30 cellular contexts compared by ENCODE assay signal in the genomic region with DNA sequence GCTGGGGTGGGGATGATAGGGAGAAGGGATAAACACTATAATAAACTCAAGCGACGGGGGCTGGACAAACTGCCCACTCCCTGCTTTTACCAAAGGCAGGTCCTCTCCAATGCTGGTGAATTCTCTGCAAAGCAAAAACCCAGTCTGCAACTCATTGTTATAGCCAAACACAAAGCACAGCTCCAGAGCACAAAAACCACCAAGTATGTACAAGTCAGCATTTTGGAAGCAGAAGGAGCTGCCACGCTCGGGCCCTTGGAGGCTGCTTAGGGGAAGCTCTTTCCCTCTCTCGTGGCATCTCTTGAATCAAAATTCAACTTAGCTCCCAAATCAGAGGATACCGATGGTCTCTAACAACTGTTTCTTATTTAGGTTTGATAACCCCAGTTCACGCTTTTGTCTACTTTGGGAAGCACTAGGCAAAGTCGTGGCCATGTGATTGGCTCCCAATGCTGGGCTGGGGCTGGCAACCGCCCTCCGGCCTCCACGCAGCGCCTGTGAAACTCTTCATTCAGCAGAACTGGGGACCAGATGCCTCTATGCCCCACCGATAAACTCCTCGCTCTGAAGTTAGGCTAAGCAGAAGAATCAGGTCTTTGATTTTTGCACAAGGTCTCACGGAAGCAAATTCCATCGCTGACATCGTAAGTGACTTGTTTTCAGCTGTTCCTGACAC.
DNase-seq lines count a peak whose midpoint lies in the region; ATAC-seq, FAIRE-seq and TF ChIP-seq lines count a peak whose summit lies in the region.
"Had no signal": no experiment of that assay in that cellular context is flagged by ENCODE, and none has a peak within 500 bp of the region (broad histone marks: within the 10 kb centered on the region; RNA-seq: fewer than 3 reads in every experiment).

No MANE protein-coding gene starts in this region.

- peaks cover 5 to 17% (median 14%) of the 10 kb centered on the region in 4 experiments for H3K4me1 ChIP-seq in H1 (replicated peaks in 1 of 4; ENCODE audit: control insufficient read depth in 3 of 4, insufficient read depth in 4 of 4, low read length in 3 of 4)
- peaks cover 27% of the 10 kb centered on the region for H3K4me1 ChIP-seq in stomach smooth muscle (ENCODE audit: control insufficient read depth, insufficient read depth, low read length)
- no peaks in the 10 kb centered on the region for H3K4me1 ChIP-seq in HAP-1

- H3K56ac ChIP-seq in H1 (replicated peaks; ENCODE audit: insufficient read length, low read depth, low read length) = no peak overlapping the region

- H3K27me3 ChIP-seq in H1 (replicated peaks in 1 of 4; ENCODE audit: control insufficient read depth in 3 of 4, extremely low read depth in 1 of 4, insufficient read depth in 3 of 4, low read length in 3 of 4) (no peaks in the 10 kb centered on the region), stomach smooth muscle (ENCODE audit: control insufficient read depth in 1 of 2, insufficient read depth in 2 of 2, low read length in 2 of 2) (no peaks in the 10 kb centered on the region), HAP-1 (ENCODE audit: low read depth) (no peaks in the 10 kb centered on the region)
- H3K27me3 ChIP-seq: gastrocnemius medialis, upper lobe of right lung had no signal

- peaks cover 28% of the 10 kb centered on the region for H3K36me3 Mint-ChIP-seq in activated CD4-positive, alpha-beta T cell treated with anti-CD3 and anti-CD28 coated beads, Interleukin-2, amount 10 ng/mL, durations not matched to agents 7 days and 5 days (ENCODE audit: low read depth)
- peaks cover 24% of the 10 kb centered on the region for H3K36me3 Mint-ChIP-seq in activated CD4-positive, alpha-beta T cell treated with anti-CD3 and anti-CD28 coated beads, Interleukin-2, amount 10 ng/mL, durations not matched to agents 24 days and 14 days (ENCODE audit: low read depth)

- TF ChIP-seq CTCF in H1 (IDR thresholded peaks at IDR 0.05; ENCODE audit: control extremely low read depth in 1 of 3, insufficient read depth in 1 of 3, low read depth in 1 of 3, low read length in 3 of 3) = no peak

- H2BK12ac ChIP-seq in H1 (ENCODE audit: low read depth, low read length) = no peak overlapping the region

- no peak overlapping the region for H3K27ac ChIP-seq in H1 (ENCODE audit: low read depth, low read length)
- H3K27ac ChIP-seq in stomach smooth muscle (ENCODE audit: low read length) = peak overlapping the region; percentile 41
- H3K27ac ChIP-seq: 22Rv1, C4-2B, prostate gland, upper lobe of right lung had no signal

- peaks cover 8% of the 10 kb centered on the region for H3K4me1 Mint-ChIP-seq in activated CD4-positive, alpha-beta T cell treated with anti-CD3 and anti-CD28 coated beads, Interleukin-2, amount 10 ng/mL, durations not matched to agents 7 days and 5 days
- peaks cover 6% of the 10 kb centered on the region for H3K4me1 Mint-ChIP-seq in activated CD4-positive, alpha-beta T cell treated with anti-CD3 and anti-CD28 coated beads, Interleukin-2, amount 10 ng/mL, durations not matched to agents 24 days and 14 days

- DNase-seq in activated CD4-positive, alpha-beta T cell treated with anti-CD3 and anti-CD28 coated beads, Interleukin-2, amount 10 ng/mL, durations not matched to agents 7 days and 5 days = no peak
- no peak for DNase-seq in activated CD4-positive, alpha-beta T cell treated with anti-CD3 and anti-CD28 coated beads, Interleukin-2, amount 10 ng/mL, durations not matched to agents 24 days and 14 days
- DNase-seq in H1 (ENCODE audit: low read depth in 1 of 2, low spot score in 2 of 2) (no peak), medulla oblongata (ENCODE audit: extremely low spot score) (peak; percentile 45), COLO829 (ENCODE audit: low spot score) (no peak), HAP-1 (ENCODE audit: low spot score in 2 of 2) (no peak)
- DNase-seq: activated CD4-positive, alpha-beta T cell treated with anti-CD3 and anti-CD28 coated beads for 48 hours; activated gamma-delta T cell treated with Interleukin-2 at 50 U/mL for 16 hours; activated naive CD8-positive, alpha-beta T cell treated with anti-CD3 and anti-CD28 coated beads, Interleukin-2, amount 10 ng/mL, durations not matched to agents 7 days and 5 days; activated T-cell treated with anti-CD3 and anti-CD28 coated beads, Interleukin-2, amount 50 U/mL, for 1 hour; Calu3; caudate nucleus; DMS79; gastrocnemius medialis; GDM1; hippocampal formation; mammary epithelial cell; NCI-H1048; NCI-H1694 treated with DMSO at 0.1 percent for 48 hours; NCI-H446; T1000; upper lobe of right lung had no signal

- H3K9ac ChIP-seq in H1 (replicated peaks in 1 of 4; ENCODE audit: extremely low read depth in 1 of 4, low read depth in 3 of 4, low read length in 3 of 4) (no peak overlapping the region), stomach smooth muscle (ENCODE audit: low read length in 2 of 2) (peak overlapping the region in 1 of 2 donors; percentile 42)

- intact Hi-C loops in activated CD4-positive, alpha-beta T cell treated with anti-CD3 and anti-CD28 coated beads, Interleukin-2, amount 10 ng/mL, durations not matched to agents 24 days and 14 days (cut with micrococcal nuclease) = no loop called here

- no peak overlapping the region for H3K4me3 Mint-ChIP-seq in activated CD4-positive, alpha-beta T cell treated with anti-CD3 and anti-CD28 coated beads, Interleukin-2, amount 10 ng/mL, durations not matched to agents 7 days and 5 days
- H3K4me3 Mint-ChIP-seq in activated CD4-positive, alpha-beta T cell treated with anti-CD3 and anti-CD28 coated beads, Interleukin-2, amount 10 ng/mL, durations not matched to agents 24 days and 14 days = no peak overlapping the region
- H3K4me3 Mint-ChIP-seq: activated naive CD8-positive, alpha-beta T cell treated with anti-CD3 and anti-CD28 coated beads, Interleukin-2, amount 10 ng/mL, durations not matched to agents 7 days and 5 days; stimulated activated memory B cell treated with anti-CD40 and anti-IgM and Interleukin-4, amounts not matched to agents 10 μg/mL and 1 μg/mL and 100 μg/mL, for 72 hours had no signal

- H3K23ac ChIP-seq in H1 (ENCODE audit: insufficient read length) = no peak overlapping the region

- H2BK120ac ChIP-seq in H1 (replicated peaks; ENCODE audit: low read depth, low read length) = no peak overlapping the region

- H3K27ac Mint-ChIP-seq in activated CD4-positive, alpha-beta T cell treated with anti-CD3 and anti-CD28 coated beads, Interleukin-2, amount 10 ng/mL, durations not matched to agents 7 days and 5 days = peak overlapping the region; percentile 22
- no peak overlapping the region for H3K27ac Mint-ChIP-seq in activated CD4-positive, alpha-beta T cell treated with anti-CD3 and anti-CD28 coated beads, Interleukin-2, amount 10 ng/mL, durations not matched to agents 24 days and 14 days
- H3K27ac Mint-ChIP-seq: activated naive CD8-positive, alpha-beta T cell treated with anti-CD3 and anti-CD28 coated beads, Interleukin-2, amount 10 ng/mL, durations not matched to agents 7 days and 5 days; stimulated activated memory B cell treated with anti-CD40 and anti-IgM and Interleukin-4, amounts not matched to agents 10 μg/mL and 1 μg/mL and 100 μg/mL, for 72 hours had no signal

- peaks cover 10% of the 10 kb centered on the region for H3K79me1 ChIP-seq in H1 (ENCODE audit: low read depth, low read length)

- H4K20me1 ChIP-seq in H1 (replicated peaks in 1 of 2; ENCODE audit: control insufficient read depth in 1 of 2, insufficient read depth in 2 of 2, low read length in 2 of 2) = no peaks in the 10 kb centered on the region

- no peak overlapping the region for H4K8ac ChIP-seq in H1 (ENCODE audit: extremely low read depth, insufficient read depth, low read length)

- H3K36me3 ChIP-seq in H1 (ENCODE audit: control insufficient read depth in 2 of 4, insufficient read depth in 4 of 4, low read length in 3 of 4) = no peaks in the 10 kb centered on the region; a peak in 1 of 8 replicates
- peaks cover 0 to 4% of the 10 kb centered on the region in 2 donors for H3K36me3 ChIP-seq in stomach smooth muscle (ENCODE audit: control insufficient read depth in 2 of 2, insufficient read depth in 2 of 2, low read length in 2 of 2)
- H3K36me3 ChIP-seq in HAP-1 (replicated peaks) = no peaks in the 10 kb centered on the region
- H3K36me3 ChIP-seq: gastrocnemius medialis, prostate gland, upper lobe of right lung had no signal

- H2AK5ac ChIP-seq in H1 (ENCODE audit: low read depth, low read length) = 0 out of 2 replicates have a peak overlapping the region, but pooled peaks have one; percentile 47

- H3K18ac ChIP-seq in H1 (ENCODE audit: extremely low read depth, low read length) = peak overlapping the region; percentile 62

- TF ChIP-seq EP300 in H1 (IDR thresholded peaks at IDR 0.05; ENCODE audit: borderline replicate concordance in 1 of 2, low read depth in 2 of 2, low read length in 2 of 2) = no peak

- H4K5ac ChIP-seq in H1 (ENCODE audit: insufficient read length, low read depth, low read length) = no peak overlapping the region

- H2AFZ ChIP-seq in H1 (ENCODE audit: low read length) = no peak overlapping the region

- WGBS in H1 (ENCODE audit: extremely low coverage in 1 of 2, insufficient coverage in 1 of 2, insufficient read length in 1 of 2, insufficient replicate concordance in 2 of 2, low coverage in 1 of 2, low lambda C conversion rate in 2 of 2, missing lambda C conversion rate in 1 of 2), 2 experiments = 93% methylated on average over 17 of the region's 17 CpGs; no CpG with 5 or more reads in 1 of the 2 experiments

- H3K27me3 Mint-ChIP-seq in activated CD4-positive, alpha-beta T cell treated with anti-CD3 and anti-CD28 coated beads, Interleukin-2, amount 10 ng/mL, durations not matched to agents 7 days and 5 days = no peaks in the 10 kb centered on the region
- no peaks in the 10 kb centered on the region for H3K27me3 Mint-ChIP-seq in activated CD4-positive, alpha-beta T cell treated with anti-CD3 and anti-CD28 coated beads, Interleukin-2, amount 10 ng/mL, durations not matched to agents 24 days and 14 days
- H3K27me3 Mint-ChIP-seq: activated naive CD8-positive, alpha-beta T cell treated with anti-CD3 and anti-CD28 coated beads, Interleukin-2, amount 10 ng/mL, durations not matched to agents 7 days and 5 days; stimulated activated memory B cell treated with anti-CD40 and anti-IgM and Interleukin-4, amounts not matched to agents 10 μg/mL and 1 μg/mL and 100 μg/mL, for 72 hours had no signal

- no peak for TF ChIP-seq POLR2A in H1 (IDR thresholded peaks at IDR 0.05; ENCODE audit: control extremely low read depth in 1 of 2, low read depth in 2 of 2, low read length in 2 of 2)

- H4K91ac ChIP-seq in H1 (replicated peaks; ENCODE audit: insufficient read length, low read length) = peak overlapping the region; percentile 45

- H3K79me2 ChIP-seq in H1 (ENCODE audit: control insufficient read depth in 1 of 2, insufficient read depth in 2 of 2, low read length in 2 of 2) = peaks cover 6 to 81% of the 10 kb centered on the region in 2 experiments

- no peak overlapping the region for H2BK20ac ChIP-seq in H1 (ENCODE audit: low read length)

- CTCF ChIA-PET in activated CD4-positive, alpha-beta T cell treated with anti-CD3 and anti-CD28 coated beads, Interleukin-2, amount 10 ng/mL, durations not matched to agents 7 days and 5 days (lab: Charles Lee) = no interaction called here
- CTCF ChIA-PET in H1 (lab: Charles Lee; ENCODE audit: partially characterized antibody) = interaction anchor here (0.9 to 1.3 kb wide), 3 partner anchors 41 to 279 kb away, joined by 3 to 4 read pairs (median 3); no protein-coding TSS in a partner anchor

- H3K4me3 ChIP-seq in H1 (ENCODE audit: extremely low read depth in 1 of 4, insufficient read depth in 2 of 4, low read depth in 3 of 4, low read length in 4 of 4) = no peak overlapping the region
- peak overlapping the region; percentile 10 to 64 for H3K4me3 ChIP-seq in stomach smooth muscle (ENCODE audit: low read length in 2 of 2)
- no peak overlapping the region for H3K4me3 ChIP-seq in HAP-1
- H3K4me3 ChIP-seq: gastrocnemius medialis, prostate gland had no signal

- H2BK5ac ChIP-seq in H1 (ENCODE audit: low read depth, low read length) = 0 out of 2 replicates have a peak overlapping the region, but pooled peaks have one; percentile 63

- TF ChIP-seq RAD21 in H1 (IDR thresholded peaks at IDR 0.05 in 1 of 2, conservative IDR thresholded peaks at IDR 0.05 in 1 of 2; ENCODE audit: low read depth in 2 of 2, low read length in 2 of 2) = no peak

- H3K9me3 ChIP-seq in H1 (ENCODE audit: insufficient read depth in 2 of 2, low read depth in 1 of 2, low read length in 1 of 2) = no peaks in the 10 kb centered on the region
- H3K9me3 ChIP-seq in stomach smooth muscle (ENCODE audit: control insufficient read depth in 2 of 2, low read length in 2 of 2) = no peaks in the 10 kb centered on the region
- no peaks in the 10 kb centered on the region for H3K9me3 ChIP-seq in HAP-1
- H3K9me3 ChIP-seq: gastrocnemius medialis, prostate gland, upper lobe of right lung had no signal

- POLR2A ChIA-PET in activated CD4-positive, alpha-beta T cell treated with anti-CD3 and anti-CD28 coated beads, Interleukin-2, amount 10 ng/mL, durations not matched to agents 7 days and 5 days (lab: Charles Lee) = no interaction called here
- POLR2A ChIA-PET in H1 (lab: Charles Lee; ENCODE audit: partially characterized antibody) = interaction anchor here (2.0 kb wide), 1 partner anchor 11 kb away, joined by 5 read pairs; no protein-coding TSS in a partner anchor

- in situ Hi-C loops in HAP-1 (cut with MboI; ENCODE audit: low sequenced_read_pairs) = no loop called here

- no peak overlapping the region for H3K4ac ChIP-seq in H1 (replicated peaks; ENCODE audit: insufficient read length, low read depth, low read length)

- no peaks in the 10 kb centered on the region for H3K9me3 Mint-ChIP-seq in activated CD4-positive, alpha-beta T cell treated with anti-CD3 and anti-CD28 coated beads, Interleukin-2, amount 10 ng/mL, durations not matched to agents 7 days and 5 days
- H3K9me3 Mint-ChIP-seq in activated CD4-positive, alpha-beta T cell treated with anti-CD3 and anti-CD28 coated beads, Interleukin-2, amount 10 ng/mL, durations not matched to agents 24 days and 14 days = no peaks in the 10 kb centered on the region
- H3K9me3 Mint-ChIP-seq: activated naive CD8-positive, alpha-beta T cell treated with anti-CD3 and anti-CD28 coated beads, Interleukin-2, amount 10 ng/mL, durations not matched to agents 7 days and 5 days; stimulated activated memory B cell treated with anti-CD40 and anti-IgM and Interleukin-4, amounts not matched to agents 10 μg/mL and 1 μg/mL and 100 μg/mL, for 72 hours had no signal

- H3K23me2 ChIP-seq in H1 (ENCODE audit: low read depth, low read length) = no peaks in the 10 kb centered on the region

- no peak for ATAC-seq in GM18502 (IDR thresholded peaks at IDR 0.05; ENCODE audit: poor library complexity, unreplicated experiment)
- ATAC-seq: gastrocnemius medialis; stimulated activated memory B cell treated with anti-CD40 and anti-IgM and Interleukin-4, amounts not matched to agents 10 μg/mL and 1 μg/mL and 100 μg/mL, for 72 hours; upper lobe of right lung had no signal

- no peak for FAIRE-seq in H1 (lab: Jason Lieb, UNC)
- FAIRE-seq: astrocyte, endometrium had no signal

- H3K14ac ChIP-seq in H1 (ENCODE audit: insufficient read length) = no peak overlapping the region

- no peak overlapping the region for H3K4me2 ChIP-seq in H1 (ENCODE audit: insufficient read depth in 1 of 2, low read depth in 2 of 2, low read length in 2 of 2)

- no peak overlapping the region for H2BK15ac ChIP-seq in H1 (ENCODE audit: low read length)

Comparison
In these comparisons a context has a peak if more than half of its experiments do, and no peak if none do; other contexts are left out.
1. H3K4me3 ChIP-seq: peak in stomach smooth muscle (2 of 2); none in H1 (0 of 4) and HAP-1 (single experiment).